8 cellular contexts compared by ENCODE assay signal in genomic region chr17:64974052-64974749, GRCh38. TPM values are rescaled to one million over a fixed set of nuclear protein-coding genes. Genes with fewer than 3 reads are reported as not detected.
DNase-seq lines count a peak whose midpoint lies in the region; ATAC-seq, FAIRE-seq and TF ChIP-seq lines count a peak whose summit lies in the region.
"Not testable (repeated sequence)": the region's sequence is repeated elsewhere in the genome, so short reads cannot be mapped to it uniquely, and the experiment has no call there.

No MANE protein-coding gene starts in this region.

- not testable (repeated sequence) for H3K9me3 ChIP-seq in endothelial cell of umbilical vein (replicated peaks; ENCODE audit: control insufficient read depth, insufficient read depth, low read length); HepG2 (ENCODE audit: low read length); upper lobe of left lung

- peaks cover 47% of the 10 kb centered on the region for H3K4me1 Mint-ChIP-seq in activated naive CD8-positive, alpha-beta T cell treated with anti-CD3 and anti-CD28 coated beads for 36 hours

- intact Hi-C loops in endothelial cell of umbilical vein (cut with micrococcal nuclease) (loop anchor here (1.0 to 2.0 kb wide), 4 partner anchors 8 to 127 kb away; partner anchors contain the start of gene GNA13), HepG2 (cut with micrococcal nuclease; ENCODE audit: unreplicated experiment) (loop anchor here (10.0 kb wide), 1 partner anchor 81 kb away; the partner anchor contains the start of gene GNA13)

- not testable (repeated sequence) for H3K27me3 ChIP-seq in endothelial cell of umbilical vein (ENCODE audit: control insufficient read depth in 2 of 2, insufficient read depth in 2 of 2, low read length in 2 of 2); HepG2 (ENCODE audit: control insufficient read depth in 1 of 2, insufficient read depth in 2 of 2, low read length in 2 of 2); upper lobe of left lung

- H3K9me3 Mint-ChIP-seq in activated naive CD8-positive, alpha-beta T cell treated with anti-CD3 and anti-CD28 coated beads for 36 hours: not testable (repeated sequence)

- not testable (repeated sequence) for H3K79me2 ChIP-seq in endothelial cell of umbilical vein (ENCODE audit: control insufficient read depth, insufficient read depth, low read length); HepG2 (ENCODE audit: insufficient read depth, low read length)

- dilution Hi-C loops in endothelial cell of umbilical vein (cut with MboI; ENCODE audit: extremely low pct_ligation_motif_present, low sequenced_read_pairs): not testable (repeated sequence)

- TF ChIP-seq POLR2A in endothelial cell of umbilical vein (IDR thresholded peaks at IDR 0.05; ENCODE audit: low read depth, low read length); HepG2 (IDR thresholded peaks at IDR 0.05; ENCODE audit: insufficient read depth in 1 of 2, low read depth in 2 of 2, low read length in 2 of 2): not testable (repeated sequence)
- peak in 1 of 4 donors; percentile 37 for TF ChIP-seq POLR2A in upper lobe of left lung (IDR thresholded peaks at IDR 0.05)

- H3K4me3 ChIP-seq in LNCaP clone FGC (ENCODE audit: low read depth, low read length) (peak overlapping the region; percentile 71), endothelial cell of umbilical vein (replicated peaks in 1 of 3; ENCODE audit: insufficient read depth in 1 of 3, low read depth in 1 of 3, low read length in 3 of 3) (peak overlapping the region in 1 of 3 experiments; percentile 55), HepG2 (replicated peaks in 1 of 3; ENCODE audit: insufficient read depth in 1 of 3, low read depth in 2 of 3, low read length in 3 of 3) (peak overlapping the region; percentile 58 to 86 (median 82); a peak in 5 of 6 replicates), upper lobe of left lung (peak overlapping the region in 2 of 4 donors; percentile 62 to 84)

- TF ChIP-seq RAD21 in HepG2 (CRISPR knock-in tag; IDR thresholded peaks at IDR 0.05): not testable (repeated sequence)

- H3K9me1 ChIP-seq in endothelial cell of umbilical vein (replicated peaks; ENCODE audit: control insufficient read depth, extremely low read depth, insufficient read depth, low read length): not testable (repeated sequence)

- not testable (repeated sequence) for H3K27me3 Mint-ChIP-seq in activated naive CD8-positive, alpha-beta T cell treated with anti-CD3 and anti-CD28 coated beads for 36 hours

- not testable (repeated sequence) for H2AFZ ChIP-seq in endothelial cell of umbilical vein (ENCODE audit: low read depth, low read length); HepG2 (ENCODE audit: low read length)

- H4K20me1 ChIP-seq in endothelial cell of umbilical vein (replicated peaks; ENCODE audit: control insufficient read depth, extremely low read depth, insufficient read depth, low read length); HepG2 (ENCODE audit: insufficient read depth, low read length): not testable (repeated sequence)

- peaks cover 17% of the 10 kb centered on the region for H3K4me1 ChIP-seq in endothelial cell of umbilical vein (ENCODE audit: control insufficient read depth, extremely low read depth, insufficient read depth, low read length)
- H3K4me1 ChIP-seq in HepG2 (ENCODE audit: insufficient read depth, low read length): peaks cover 34% of the 10 kb centered on the region
- peaks cover 10 to 32% (median 14%) of the 10 kb centered on the region in 4 donors for H3K4me1 ChIP-seq in upper lobe of left lung

- in situ Hi-C loops in HepG2 (cut with HindIII; ENCODE audit: extremely low pct_ligation_motif_present, low pct_unique_long_range_greater_than_20kb): not testable (repeated sequence)

- H3K27ac Mint-ChIP-seq in activated naive CD8-positive, alpha-beta T cell treated with anti-CD3 and anti-CD28 coated beads for 36 hours: peak overlapping the region; percentile 98

- not testable (repeated sequence) for TF ChIP-seq EP300 in HepG2 (IDR thresholded peaks at IDR 0.05; ENCODE audit: low read depth in 2 of 2, low read length in 2 of 2); HepG2 (CRISPR knock-in tag; IDR thresholded peaks at IDR 0.05; ENCODE audit: borderline replicate concordance)
- TF ChIP-seq EP300 in upper lobe of left lung (IDR thresholded peaks at IDR 0.05): peak in 2 of 4 donors; percentile 65 to 95

- 73% methylated on average over 7 of the region's 7 CpGs for WGBS in HepG2 (ENCODE audit: low lambda C conversion rate)
- 66 to 71% methylated on average over 6 to 7 of the region's 7 CpGs for WGBS in upper lobe of left lung, 2 donors

- DNase-seq in GM03348 (ENCODE audit: low spot score): peak; percentile 11
- DNase-seq in LNCaP clone FGC (ENCODE audit: low read depth); HepG2 (ENCODE audit: low spot score); upper lobe of left lung: not testable (repeated sequence)
- peak; percentile 70 for DNase-seq in SW480 (ENCODE audit: low spot score)
- peak; percentile 31 for DNase-seq in activated naive CD8-positive, alpha-beta T cell treated with anti-CD3 and anti-CD28 coated beads for 36 hours
- peak; percentile 56 for DNase-seq in endothelial cell of umbilical vein (ENCODE audit: low read depth, low spot score)
- peak; percentile 47 for DNase-seq in putamen (ENCODE audit: low spot score)

- not testable (repeated sequence) for H3K36me3 ChIP-seq in endothelial cell of umbilical vein (ENCODE audit: control insufficient read depth in 2 of 2, extremely low read depth in 1 of 2, insufficient read depth in 2 of 2, low read length in 2 of 2); HepG2 (replicated peaks in 1 of 2; ENCODE audit: control insufficient read depth in 1 of 2, insufficient read depth in 2 of 2, low read length in 2 of 2)
- peaks cover 0 to 15% (median 0%) of the 10 kb centered on the region in 4 donors for H3K36me3 ChIP-seq in upper lobe of left lung

- peaks cover 18% of the 10 kb centered on the region for H3K36me3 Mint-ChIP-seq in activated naive CD8-positive, alpha-beta T cell treated with anti-CD3 and anti-CD28 coated beads for 36 hours

- ATAC-seq in HepG2: not testable (repeated sequence)
- ATAC-seq in upper lobe of left lung (ENCODE audit: low FRiP score in 2 of 2): peak in 1 of 2 donors; percentile 37

- POLR2A ChIA-PET in endothelial cell of umbilical vein (lab: Charles Lee): not testable (repeated sequence)
- POLR2A ChIA-PET in HepG2 (lab: Yijun Ruan, JAX): interaction anchor here (0.8 to 2.5 kb wide), 11 partner anchors 8 to 148 kb away, joined by 3 to 21 read pairs (median 7); partner anchors contain the start of genes GNA13 and LRRC37A3

- peak overlapping the region; percentile 91 for H3K4me3 Mint-ChIP-seq in activated naive CD8-positive, alpha-beta T cell treated with anti-CD3 and anti-CD28 coated beads for 36 hours

- FAIRE-seq in endothelial cell of umbilical vein (lab: Jason Lieb, UNC): peak; percentile 80
- FAIRE-seq in HepG2 (lab: Jason Lieb, UNC): peak; percentile 50

- CTCF ChIA-PET in endothelial cell of umbilical vein (lab: Charles Lee): interaction anchor here (1.0 to 2.6 kb wide), 4 partner anchors 13 to 218 kb away, joined by 3 to 11 read pairs (median 4); partner anchors contain the start of gene RGS9
- CTCF ChIA-PET in HepG2 (lab: Yijun Ruan, JAX; ENCODE audit: low intra/inter-chr PET ratio, low total read pairs): not testable (repeated sequence)

- not testable (repeated sequence) for BruUV-seq in endothelial cell of umbilical vein (replicated peaks; lab: Mats Ljungman, UMichigan)
- BruUV-seq in HepG2 (replicated peaks; lab: Mats Ljungman, UMichigan): TSS peak; percentile 57

- peak overlapping the region; percentile 84 for H3K4me2 ChIP-seq in endothelial cell of umbilical vein (ENCODE audit: insufficient read depth, low read length)
- H3K4me2 ChIP-seq in HepG2 (ENCODE audit: low read depth, low read length): peak overlapping the region; percentile 97

- TF ChIP-seq CTCF in LNCaP clone FGC (IDR thresholded peaks at IDR 0.05; ENCODE audit: control insufficient read depth, extremely low read depth, insufficient read depth); endothelial cell of umbilical vein (IDR thresholded peaks at IDR 0.05; ENCODE audit: extremely low read depth in 1 of 2, insufficient read depth in 1 of 2, low read depth in 1 of 2, low read length in 2 of 2); HepG2 (CRISPR knock-in tag; IDR thresholded peaks at IDR 0.05); upper lobe of left lung (IDR thresholded peaks at IDR 0.05): not testable (repeated sequence)

- H3K9ac ChIP-seq in endothelial cell of umbilical vein (replicated peaks; ENCODE audit: extremely low read depth, insufficient read depth, low read length): peak overlapping the region; percentile 76
- H3K9ac ChIP-seq in HepG2 (ENCODE audit: insufficient read depth, low read depth, low read length): peak overlapping the region; percentile 84

- H3K27ac ChIP-seq in endothelial cell of umbilical vein (ENCODE audit: insufficient read depth, low read depth, low read length) (peak overlapping the region; percentile 90), upper lobe of left lung (peak overlapping the region; percentile 97 to 99 (median 98))
- H3K27ac ChIP-seq in HepG2 (ENCODE audit: extremely low read length, insufficient read depth, low read length): not testable (repeated sequence)

RNA-seq across cellular contexts. Expression of gene LRRC37A3, which starts 54.9 kb away (rescaled TPM):
- 1 to 10 TPM; 4.5 to 4.8 TPM for total RNA-seq in activated naive CD8-positive, alpha-beta T cell treated with anti-CD3 and anti-CD28 coated beads for 36 hours
- total RNA-seq in endothelial cell of umbilical vein: 7.1 and 16.1 TPM in 2 replicates
- polyA plus RNA-seq in endothelial cell of umbilical vein: 8.6 and 8.8 TPM in 2 replicates
- polyA plus RNA-seq in endothelial cell of umbilical vein (2011; cell fraction: cytosol; rRNA removed): 4.1 and 4.9 TPM in 2 replicates
- 33.0 and 36.1 TPM in 2 replicates for polyA plus RNA-seq in endothelial cell of umbilical vein (2011; cell fraction: nucleus; rRNA removed)
- polyA plus RNA-seq in endothelial cell of umbilical vein (2012): 2.9 and 5.9 TPM in 2 replicates
- polyA minus RNA-seq in endothelial cell of umbilical vein: 15.9 and 16.5 TPM in 2 replicates
- polyA minus RNA-seq in endothelial cell of umbilical vein (2011; cell fraction: cytosol; rRNA and poly(A)+ RNA removed): 2.0 TPM
- polyA minus RNA-seq in endothelial cell of umbilical vein (2011; cell fraction: nucleus; rRNA and poly(A)+ RNA removed): 31.2 and 35.1 TPM in 2 replicates
- 0.81 and 1.1 TPM in 2 replicates for total RNA-seq in HepG2 (2016; rRNA removed; fragmentation: Illumina TruSeq; extraction: Trizol)
- 5.0 and 5.2 TPM in 2 replicates for total RNA-seq in HepG2 (2016; cell fraction: cytosol; rRNA removed; fragmentation: Illumina TruSeq; extraction: Trizol; ENCODE audit: low read depth)
- 0.97 and 1.1 TPM in 2 replicates for total RNA-seq in HepG2 (2016; cell fraction: insoluble cytoplasmic fraction; rRNA removed; fragmentation: Illumina TruSeq; extraction: Trizol)
- total RNA-seq in HepG2 (2016; cell fraction: membrane; rRNA removed; fragmentation: Illumina TruSeq; extraction: Trizol): 1.3 and 2.1 TPM in 2 replicates
- 4.7 and 6.7 TPM in 2 replicates for total RNA-seq in HepG2 (2016; cell fraction: nucleus; rRNA removed; fragmentation: Illumina TruSeq; extraction: Trizol)
- polyA plus RNA-seq in HepG2 (2011; rRNA removed): 0.54 and 0.62 TPM in 2 replicates
- 0.24 and 0.56 TPM in 2 replicates for polyA plus RNA-seq in HepG2 (2011; cell fraction: cytosol; rRNA removed)
- polyA plus RNA-seq in HepG2 (2011; cell fraction: nucleus; rRNA removed): 1.2 and 2.3 TPM in 2 replicates
- 0.67 and 1.2 TPM in 2 replicates for polyA plus RNA-seq in HepG2 (2012)
- polyA plus RNA-seq in HepG2 (2016; cell fraction: cytosol; fragmentation: Illumina TruSeq; extraction: Trizol; ENCODE audit: low read depth): 0.34 and 0.40 TPM in 2 replicates
- polyA plus RNA-seq in HepG2 (2016; cell fraction: insoluble cytoplasmic fraction; fragmentation: Illumina TruSeq; extraction: Trizol; ENCODE audit: low read depth): 0.52 and 1.1 TPM in 2 replicates
- 0.24 and 0.45 TPM in 2 replicates for polyA plus RNA-seq in HepG2 (2016; cell fraction: membrane; fragmentation: Illumina TruSeq; extraction: Trizol; ENCODE audit: low read depth)
- polyA plus RNA-seq in HepG2 (2016; cell fraction: nucleus; fragmentation: Illumina TruSeq; extraction: Trizol; ENCODE audit: insufficient read depth, low read depth): 2.8 and 4.0 TPM in 2 replicates
- 2.6 and 13.1 TPM in 2 replicates for polyA minus RNA-seq in HepG2 (2011; rRNA and poly(A)+ RNA removed; ENCODE audit: low replicate concordance)
- 0.40 and 1.3 TPM in 2 replicates for polyA minus RNA-seq in HepG2 (2011; cell fraction: cytosol; rRNA and poly(A)+ RNA removed)
- polyA minus RNA-seq in HepG2 (2011; cell fraction: nucleus; rRNA and poly(A)+ RNA removed): 11.1 and 12.6 TPM in 2 replicates
- 10 to 100 TPM in 5 of 6 donors, 1 to 10 TPM in 1; 4.0 to 13.6 (median 10.4) TPM for total RNA-seq in upper lobe of left lung
